8 cellular contexts compared by ENCODE assay signal in the genomic region with DNA sequence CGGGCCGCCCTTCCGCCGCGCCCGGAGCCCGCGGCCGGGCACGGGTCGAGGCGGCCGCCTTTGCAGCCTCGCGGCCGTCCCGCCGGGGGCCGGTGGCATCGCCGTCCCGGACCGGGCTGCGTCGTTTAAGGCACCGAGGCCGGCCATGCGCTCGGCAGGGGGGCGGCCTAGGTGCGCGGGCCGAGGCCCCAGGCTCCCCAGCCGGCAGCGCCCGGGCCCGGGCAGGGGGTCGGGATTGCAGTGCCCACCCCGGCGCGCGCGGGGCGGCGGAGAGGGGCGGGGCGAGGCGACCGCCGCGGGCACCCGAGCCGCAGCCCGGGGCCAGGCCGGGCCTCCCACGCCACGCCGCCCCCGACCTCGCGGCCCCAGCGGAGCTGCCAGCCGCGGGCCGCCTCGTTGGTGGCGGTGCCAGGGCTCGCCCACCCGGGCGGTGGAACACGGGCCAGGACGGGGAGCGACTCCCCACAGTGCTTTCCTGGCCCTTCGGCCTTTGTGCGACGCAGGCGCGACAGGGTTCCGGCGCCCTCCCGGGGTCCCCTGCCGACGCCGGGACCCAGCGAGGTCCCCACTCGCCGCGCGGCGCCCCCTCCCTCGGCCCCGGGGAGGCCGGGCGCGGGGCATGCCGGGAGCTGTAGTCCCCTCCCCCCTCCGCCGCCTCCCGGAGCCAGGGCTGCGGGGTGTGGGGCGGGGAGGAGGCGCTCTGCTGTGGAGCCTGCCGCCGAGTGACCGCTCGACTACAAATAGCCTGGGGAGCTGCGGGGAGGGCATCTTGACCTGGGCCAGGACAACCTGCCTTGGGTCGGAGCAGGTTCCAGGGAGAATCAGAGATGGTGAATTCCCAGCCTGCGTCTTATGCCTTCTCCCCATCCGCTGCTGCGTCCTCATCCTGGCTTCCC. TPM values are rescaled to one million over a fixed set of nuclear protein-coding genes. Genes with fewer than 3 reads are reported as not detected.
DNase-seq lines count a peak whose midpoint lies in the region; ATAC-seq and TF ChIP-seq lines count a peak whose summit lies in the region.

No MANE protein-coding gene starts in this region.

- H3K9me3 Mint-ChIP-seq in activated T-cell treated with anti-CD3 and anti-CD28 coated beads, Interleukin-2, amount 50 U/mL, for 72 hours: no peaks in the 10 kb centered on the region
- no peaks in the 10 kb centered on the region for H3K9me3 Mint-ChIP-seq in naive thymus-derived CD4-positive, alpha-beta T cell
- H3K9me3 Mint-ChIP-seq in stimulated activated naive B cell treated with anti-CD40 and anti-IgM and Interleukin-4, amounts not matched to agents 10 μg/mL and 1 μg/mL and 100 μg/mL, for 72 hours: no peaks in the 10 kb centered on the region

- H3K36me3 Mint-ChIP-seq in activated T-cell treated with anti-CD3 and anti-CD28 coated beads, Interleukin-2, amount 50 U/mL, for 72 hours (ENCODE audit: insufficient read depth in 2 of 2): peaks cover 5 to 26% of the 10 kb centered on the region in 2 donors
- peaks cover 9 to 21% (median 17%) of the 10 kb centered on the region in 5 donors for H3K36me3 Mint-ChIP-seq in naive thymus-derived CD4-positive, alpha-beta T cell
- H3K36me3 Mint-ChIP-seq in stimulated activated naive B cell treated with anti-CD40 and anti-IgM and Interleukin-4, amounts not matched to agents 10 μg/mL and 1 μg/mL and 100 μg/mL, for 72 hours: peaks cover 18 to 44% of the 10 kb centered on the region in 2 donors

- H3K9me3 ChIP-seq in BLaER1 treated with 17β-estradiol and CSF1 and Interleukin-3, amounts not matched to agents 10 nM and 100 nM (replicated peaks in 1 of 11): no peaks in the 10 kb centered on the region
- H3K9me3 ChIP-seq in naive thymus-derived CD4-positive, alpha-beta T cell (ENCODE audit: control insufficient read depth in 2 of 3, low read length in 3 of 3): no peaks in the 10 kb centered on the region

- peaks cover 37% of the 10 kb centered on the region for H3K4me1 Mint-ChIP-seq in activated T-cell treated with anti-CD3 and anti-CD28 coated beads, Interleukin-2, amount 50 U/mL, for 72 hours (ENCODE audit: low read depth)
- H3K4me1 Mint-ChIP-seq in naive thymus-derived CD4-positive, alpha-beta T cell: peaks cover 17 to 37% (median 31%) of the 10 kb centered on the region in 7 donors
- peaks cover 23 to 41% of the 10 kb centered on the region in 2 donors for H3K4me1 Mint-ChIP-seq in stimulated activated naive B cell treated with anti-CD40 and anti-IgM and Interleukin-4, amounts not matched to agents 10 μg/mL and 1 μg/mL and 100 μg/mL, for 72 hours

- no peaks in the 10 kb centered on the region for H3K27me3 Mint-ChIP-seq in activated T-cell treated with anti-CD3 and anti-CD28 coated beads, Interleukin-2, amount 50 U/mL, for 72 hours (ENCODE audit: low read depth)
- peaks cover 0 to 17% (median 0%) of the 10 kb centered on the region in 5 donors for H3K27me3 Mint-ChIP-seq in naive thymus-derived CD4-positive, alpha-beta T cell
- no peaks in the 10 kb centered on the region for H3K27me3 Mint-ChIP-seq in stimulated activated naive B cell treated with anti-CD40 and anti-IgM and Interleukin-4, amounts not matched to agents 10 μg/mL and 1 μg/mL and 100 μg/mL, for 72 hours

- peak overlapping the region; percentile 87 for H3K27ac Mint-ChIP-seq in activated T-cell treated with anti-CD3 and anti-CD28 coated beads, Interleukin-2, amount 50 U/mL, for 72 hours
- H3K27ac Mint-ChIP-seq in naive thymus-derived CD4-positive, alpha-beta T cell: peak overlapping the region; percentile 64 to 93 (median 87)
- peak overlapping the region; percentile 92 for H3K27ac Mint-ChIP-seq in stimulated activated naive B cell treated with anti-CD40 and anti-IgM and Interleukin-4, amounts not matched to agents 10 μg/mL and 1 μg/mL and 100 μg/mL, for 72 hours

- peak overlapping the region; percentile 78 to 100 (median 96) for H3K4me2 ChIP-seq in BLaER1 treated with 17β-estradiol and CSF1 and Interleukin-3, amounts not matched to agents 10 nM and 100 nM

- H3K36me3 ChIP-seq in BLaER1 treated with 17β-estradiol and CSF1 and Interleukin-3, amounts not matched to agents 10 nM and 100 nM: peaks cover 33 to 44% (median 39%) of the 10 kb centered on the region in 11 experiments
- H3K36me3 ChIP-seq in naive thymus-derived CD4-positive, alpha-beta T cell (ENCODE audit: control insufficient read depth in 2 of 3, insufficient read depth in 3 of 3, low read length in 3 of 3): peaks cover 20 to 34% (median 26%) of the 10 kb centered on the region in 3 experiments

- H4K20me1 ChIP-seq in BLaER1 treated with 17β-estradiol and CSF1 and Interleukin-3, amounts not matched to agents 10 nM and 100 nM: peaks cover 12 to 54% (median 44%) of the 10 kb centered on the region in 11 experiments; a peak in 19 of 22 replicates

- H3K27ac ChIP-seq in BLaER1 treated with 17β-estradiol and CSF1 and Interleukin-3, amounts not matched to agents 10 nM and 100 nM: peak overlapping the region; percentile 41 to 85 (median 78)
- peak overlapping the region; percentile 73 for H3K27ac ChIP-seq in naive thymus-derived CD4-positive, alpha-beta T cell (ENCODE audit: low read depth, low read length)

- CTCF ChIA-PET in naive thymus-derived CD4-positive, alpha-beta T cell (lab: Charles Lee): interaction anchor here (0.7 to 2.2 kb wide), 3 partner anchors 10 to 113 kb away, joined by 3 to 7 read pairs (median 3); no protein-coding TSS in a partner anchor

- TF ChIP-seq POLR2A in GM19099 (IDR thresholded peaks at IDR 0.05; ENCODE audit: extremely low read depth, insufficient read length, low read depth): peak; percentile 44

- H3K9ac ChIP-seq in BLaER1 treated with 17β-estradiol and CSF1 and Interleukin-3, amounts not matched to agents 10 nM and 100 nM: peak overlapping the region; percentile 78 to 93 (median 86)

- peak overlapping the region; percentile 92 to 97 for H3K4me3 Mint-ChIP-seq in activated T-cell treated with anti-CD3 and anti-CD28 coated beads, Interleukin-2, amount 50 U/mL, for 72 hours
- H3K4me3 Mint-ChIP-seq in naive thymus-derived CD4-positive, alpha-beta T cell: peak overlapping the region; percentile 84 to 97 (median 94)
- H3K4me3 Mint-ChIP-seq in stimulated activated naive B cell treated with anti-CD40 and anti-IgM and Interleukin-4, amounts not matched to agents 10 μg/mL and 1 μg/mL and 100 μg/mL, for 72 hours: peak overlapping the region; percentile 89 to 92

- ATAC-seq in HG03342 (IDR thresholded peaks at IDR 0.05; ENCODE audit: unreplicated experiment): peak; percentile 54
- ATAC-seq in activated T-cell treated with anti-CD3 and anti-CD28 coated beads, Interleukin-2, amount 50 U/mL, for 72 hours (replicated peaks in 1 of 2): peak; percentile 73 to 74
- peak; percentile 79 for ATAC-seq in naive thymus-derived CD4-positive, alpha-beta T cell
- peak; percentile 71 to 79 for ATAC-seq in stimulated activated naive B cell treated with anti-CD40 and anti-IgM and Interleukin-4, amounts not matched to agents 10 μg/mL and 1 μg/mL and 100 μg/mL, for 72 hours (replicated peaks)

- H3K27me3 ChIP-seq in BLaER1 treated with 17β-estradiol and CSF1 and Interleukin-3, amounts not matched to agents 10 nM and 100 nM: peaks cover 11 to 30% (median 26%) of the 10 kb centered on the region in 11 experiments; a peak in 21 of 22 replicates
- no peaks in the 10 kb centered on the region for H3K27me3 ChIP-seq in naive thymus-derived CD4-positive, alpha-beta T cell (ENCODE audit: control insufficient read depth in 2 of 2, insufficient read depth in 2 of 2, low read length in 2 of 2)

- H3K4me1 ChIP-seq in BLaER1 treated with 17β-estradiol and CSF1 and Interleukin-3, amounts not matched to agents 10 nM and 100 nM: peaks cover 21 to 39% (median 38%) of the 10 kb centered on the region in 10 experiments
- H3K4me1 ChIP-seq in naive thymus-derived CD4-positive, alpha-beta T cell (ENCODE audit: control insufficient read depth in 2 of 2, insufficient read depth in 2 of 2, low read length in 2 of 2): peaks cover 8 to 11% of the 10 kb centered on the region in 2 donors

- POLR2A ChIA-PET in naive thymus-derived CD4-positive, alpha-beta T cell (lab: Charles Lee): interaction anchor here (1.0 to 7.6 kb wide), 7 partner anchors 12 to 105 kb away, joined by 4 to 65 read pairs (median 7); a partner anchor contains a TSS

- peak overlapping the region; percentile 85 to 97 (median 92) for H3K4me3 ChIP-seq in BLaER1 treated with 17β-estradiol and CSF1 and Interleukin-3, amounts not matched to agents 10 nM and 100 nM
- peak overlapping the region; percentile 95 for H3K4me3 ChIP-seq in naive thymus-derived CD4-positive, alpha-beta T cell (ENCODE audit: low read length)

- intact Hi-C loops in naive thymus-derived CD4-positive, alpha-beta T cell (cut with micrococcal nuclease): loop anchor here (1.0 to 10.0 kb wide), 7 partner anchors 81 to 1739 kb away; a partner anchor contains a TSS

- peak; percentile 18 for DNase-seq in NOMO-1 treated with dmso at 0.1 percent for 144 hours (lab: John Stamatoyannopoulos, UW; ENCODE audit: unreplicated experiment)
- DNase-seq in activated T-cell treated with anti-CD3 and anti-CD28 coated beads, Interleukin-2, amount 50 U/mL, for 72 hours: peak; percentile 82 to 83
- peak; percentile 52 for DNase-seq in fibroblast of gingiva (ENCODE audit: low read depth)
- DNase-seq in naive thymus-derived CD4-positive, alpha-beta T cell: peak; percentile 57 to 87 (median 69)
- peak; percentile 54 for DNase-seq in stimulated activated naive B cell treated with anti-CD40 and anti-IgM and Interleukin-4, amounts not matched to agents 10 μg/mL and 1 μg/mL and 100 μg/mL, for 72 hours

RNA-seq across cellular contexts. Expression of a gene that starts 0.8 kb away (rescaled TPM):
- 10 to 100 TPM; 64.1 to 75.3 TPM for total RNA-seq in activated T-cell treated with anti-CD3 and anti-CD28 coated beads, Interleukin-2, amount 50 U/mL, for 72 hours
- total RNA-seq in naive thymus-derived CD4-positive, alpha-beta T cell: 10 to 100 TPM; 47.4 to 95.4 (median 54.6) TPM
- 10 to 100 TPM; 27.3 to 39.6 TPM for polyA plus RNA-seq in naive thymus-derived CD4-positive, alpha-beta T cell

RNA-seq across cellular contexts. Expression of a gene that starts 16.9 kb away (rescaled TPM):
- total RNA-seq in activated T-cell treated with anti-CD3 and anti-CD28 coated beads, Interleukin-2, amount 50 U/mL, for 72 hours: 10 to 100 TPM; 19.2 to 20.3 TPM
- 100 to 1,000 TPM in 2 of 5 experiments, 10 to 100 TPM in 3; 50.4 to 156 (median 95.6) TPM for total RNA-seq in naive thymus-derived CD4-positive, alpha-beta T cell
- 10 to 100 TPM; 52.3 to 76.1 TPM for polyA plus RNA-seq in naive thymus-derived CD4-positive, alpha-beta T cell

RNA-seq across cellular contexts. Expression of a gene that starts 39.3 kb away (rescaled TPM):
- total RNA-seq in activated T-cell treated with anti-CD3 and anti-CD28 coated beads, Interleukin-2, amount 50 U/mL, for 72 hours: not detected
- total RNA-seq in naive thymus-derived CD4-positive, alpha-beta T cell: not detected
- polyA plus RNA-seq in naive thymus-derived CD4-positive, alpha-beta T cell: 1 to 10 TPM; 1.6 to 2.0 TPM

Comparison
In these comparisons a context has a peak if more than half of its experiments do, and no peak if none do; other contexts are left out.
1. Peak in every context shown above with its lines: DNase-seq, ATAC-seq, H3K4me3 ChIP-seq and H3K27ac ChIP-seq.
2. DNase-seq: peak in every context shown above with its lines; median percentile 82 in activated T-cell treated with anti-CD3 and anti-CD28 coated beads, Interleukin-2, amount 50 U/mL, for 72 hours; 69 in naive thymus-derived CD4-positive, alpha-beta T cell; 54 in stimulated activated naive B cell treated with anti-CD40 and anti-IgM and Interleukin-4, amounts not matched to agents 10 μg/mL and 1 μg/mL and 100 μg/mL, for 72 hours; 52 in fibroblast of gingiva; 18 in NOMO-1 treated with dmso at 0.1 percent for 144 hours.